In the genomic region with DNA sequence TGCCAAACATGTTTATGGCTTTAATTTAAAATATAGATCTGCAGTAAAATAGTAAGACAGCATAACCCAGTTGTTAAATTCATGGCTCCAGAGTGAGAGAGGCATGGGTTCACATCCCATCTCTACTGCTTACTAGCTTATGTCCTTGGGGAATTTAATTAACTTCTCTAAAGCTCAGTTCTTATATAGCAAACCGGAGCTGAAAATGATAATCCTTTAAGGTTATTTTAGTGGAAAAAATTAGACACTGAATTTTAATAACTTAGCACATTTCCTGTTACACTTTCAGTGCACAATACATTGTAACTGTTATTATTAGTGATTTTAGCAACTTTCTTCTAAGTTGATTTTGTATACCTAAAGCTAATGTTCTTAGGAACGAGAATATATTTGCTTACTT, we compare ENCODE assay signal across 18 cellular contexts. TPM values are rescaled to one million over a fixed set of nuclear protein-coding genes. Genes with fewer than 3 reads are reported as not detected.
DNase-seq lines count a peak whose midpoint lies in the region; ATAC-seq, FAIRE-seq and TF ChIP-seq lines count a peak whose summit lies in the region.
"Had no signal": no experiment of that assay in that cellular context is flagged by ENCODE, and none has a peak within 500 bp of the region (broad histone marks: within the 10 kb centered on the region; RNA-seq: fewer than 3 reads in every experiment).

No MANE protein-coding gene starts in this region.

- H3K27me3 ChIP-seq in HepG2 (ENCODE audit: control insufficient read depth in 1 of 2, insufficient read depth in 2 of 2, low read length in 2 of 2): no peaks in the 10 kb centered on the region
- no peaks in the 10 kb centered on the region for H3K27me3 ChIP-seq in right lobe of liver
- no peaks in the 10 kb centered on the region for H3K27me3 ChIP-seq in GM23248 (replicated peaks; ENCODE audit: insufficient read depth)
- no peaks in the 10 kb centered on the region for H3K27me3 ChIP-seq in Loucy (ENCODE audit: insufficient read depth, low read length, poor library complexity, severe bottlenecking)
- no peaks in the 10 kb centered on the region for H3K27me3 ChIP-seq in neuronal stem cell (ENCODE audit: control insufficient read depth in 3 of 3, insufficient read depth in 3 of 3, low read depth in 1 of 3, low read length in 3 of 3)
- H3K27me3 ChIP-seq in foreskin keratinocyte: peaks cover 5% of the 10 kb centered on the region
- no peaks in the 10 kb centered on the region for H3K27me3 ChIP-seq in HAP-1 (ENCODE audit: low read depth)
- H3K27me3 ChIP-seq: BE2C, MG63 had no signal

- H2BK120ac ChIP-seq in neuronal stem cell (ENCODE audit: low read depth, low read length): no peak overlapping the region

- no peak for FAIRE-seq in HepG2 (lab: Jason Lieb, UNC)
- FAIRE-seq: GM19239 had no signal

- no peak overlapping the region for H2BK15ac ChIP-seq in neuronal stem cell (ENCODE audit: low read length)

- H3K9me3 ChIP-seq in HepG2 (ENCODE audit: low read length) (no peaks in the 10 kb centered on the region), right lobe of liver (no peaks in the 10 kb centered on the region), GM23248 (ENCODE audit: low read depth) (no peaks in the 10 kb centered on the region), Loucy (ENCODE audit: insufficient read depth, low read depth, low read length) (no peaks in the 10 kb centered on the region), neuronal stem cell (replicated peaks in 1 of 2; ENCODE audit: control insufficient read depth in 2 of 2, insufficient read depth in 1 of 2, low read depth in 1 of 2, low read length in 2 of 2) (no peaks in the 10 kb centered on the region), HAP-1 (no peaks in the 10 kb centered on the region)
- H3K9me3 ChIP-seq: BE2C, MG63 had no signal

- H4K20me1 ChIP-seq in HepG2 (ENCODE audit: insufficient read depth, low read length) (no peaks in the 10 kb centered on the region), GM23248 (ENCODE audit: insufficient read depth) (no peaks in the 10 kb centered on the region), Loucy (ENCODE audit: insufficient read depth, low read length, poor library complexity, severe bottlenecking) (no peaks in the 10 kb centered on the region)

- 0 out of 2 replicates have a peak, but pooled peaks cover 6% of the 10 kb centered on the region for H3F3A ChIP-seq in GM23248 (ENCODE audit: insufficient read depth)
- no peaks in the 10 kb centered on the region for H3F3A ChIP-seq in Loucy (ENCODE audit: low read depth)

- H3K9ac ChIP-seq in HepG2 (ENCODE audit: insufficient read depth, low read depth, low read length): no peak overlapping the region
- no peak overlapping the region for H3K9ac ChIP-seq in GM23248
- no peak overlapping the region for H3K9ac ChIP-seq in Loucy (ENCODE audit: low read depth, low read length, poor library complexity, severe bottlenecking)
- H3K9ac ChIP-seq in neuronal stem cell (ENCODE audit: low read depth, low read length, poor library complexity): no peak overlapping the region

- no peak for DNase-seq in HepG2 (ENCODE audit: low spot score)
- DNase-seq in right lobe of liver: no peak
- no peak for DNase-seq in GM23248
- no peak for DNase-seq in neuronal stem cell (ENCODE audit: low spot score)
- DNase-seq in foreskin keratinocyte: no peak
- DNase-seq in hypothalamus (lab: John Stamatoyannopoulos, UW): no peak
- DNase-seq in HAP-1 (ENCODE audit: low spot score in 2 of 2): no peak
- DNase-seq: BE2C; H7; MG63; NCI-H1930; NCI-H446; NCI-H524 treated with DMSO at 0.1 percent for 48 hours; NK-92 treated with Interleukin-12 subunit alpha and Interleukin-12 subunit beta, amount 100 ng/mL, for 24 hours; SHP77 treated with DMSO at 0.1 percent for 48 hours had no signal

- no peak overlapping the region for H2BK5ac ChIP-seq in neuronal stem cell (ENCODE audit: low read length)

- no peak overlapping the region for H2BK12ac ChIP-seq in neuronal stem cell (ENCODE audit: low read length)

- TF ChIP-seq EP300 in HepG2 (IDR thresholded peaks at IDR 0.05; ENCODE audit: low read depth in 2 of 2, low read length in 2 of 2) (no peak), HepG2 (CRISPR knock-in tag; IDR thresholded peaks at IDR 0.05; ENCODE audit: borderline replicate concordance) (no peak)

- BruUV-seq in HepG2 (replicated peaks; lab: Mats Ljungman, UMichigan): no TSS peak

- TF ChIP-seq CTCF in HepG2 (CRISPR knock-in tag; IDR thresholded peaks at IDR 0.05) (no peak), right lobe of liver (IDR thresholded peaks at IDR 0.05) (no peak), Loucy (conservative IDR thresholded peaks at IDR 0.05; ENCODE audit: low read length) (no peak), foreskin keratinocyte (conservative IDR thresholded peaks at IDR 0.05) (no peak)

- no peaks in the 10 kb centered on the region for H3K79me1 ChIP-seq in neuronal stem cell (ENCODE audit: low read depth, low read length)

- H2AK5ac ChIP-seq in neuronal stem cell (ENCODE audit: low read depth, low read length): no peak overlapping the region

- H4K91ac ChIP-seq in neuronal stem cell (ENCODE audit: low read depth, low read length, poor library complexity): no peak overlapping the region

- no peak overlapping the region for H4K8ac ChIP-seq in neuronal stem cell (ENCODE audit: low read depth, low read length)

- no peak for TF ChIP-seq POLR2A in HepG2 (IDR thresholded peaks at IDR 0.05; ENCODE audit: insufficient read depth in 1 of 2, low read depth in 2 of 2, low read length in 2 of 2)
- no peak for TF ChIP-seq POLR2A in right lobe of liver (IDR thresholded peaks at IDR 0.05)

- H2AFZ ChIP-seq in HepG2 (ENCODE audit: low read length) (no peak overlapping the region), GM23248 (peak overlapping the region; percentile 33; the same call in 1 of the 2 replicates), Loucy (ENCODE audit: low read length) (peak overlapping the region; percentile 57), neuronal stem cell (ENCODE audit: low read length) (no peak overlapping the region)

- H3K79me2 ChIP-seq in HepG2 (ENCODE audit: insufficient read depth, low read length) (peaks cover 16% of the 10 kb centered on the region), GM23248 (ENCODE audit: insufficient read depth) (no peaks in the 10 kb centered on the region), Loucy (ENCODE audit: insufficient read depth, low read length) (no peaks in the 10 kb centered on the region)

- H3K4me1 ChIP-seq in HepG2 (ENCODE audit: insufficient read depth, low read length): peaks cover 32% of the 10 kb centered on the region
- peaks cover 0 to 2% (median 0%) of the 10 kb centered on the region in 4 donors for H3K4me1 ChIP-seq in right lobe of liver
- peaks cover 9% of the 10 kb centered on the region for H3K4me1 ChIP-seq in GM23248 (ENCODE audit: insufficient read depth)
- peaks cover 6% of the 10 kb centered on the region for H3K4me1 ChIP-seq in Loucy (ENCODE audit: insufficient read depth, low read length, poor library complexity, severe bottlenecking)
- no peaks in the 10 kb centered on the region for H3K4me1 ChIP-seq in neuronal stem cell (ENCODE audit: control insufficient read depth in 2 of 2, insufficient read depth in 1 of 2, low read depth in 1 of 2, low read length in 2 of 2)
- no peaks in the 10 kb centered on the region for H3K4me1 ChIP-seq in foreskin keratinocyte
- peaks cover 21% of the 10 kb centered on the region for H3K4me1 ChIP-seq in HAP-1
- H3K4me1 ChIP-seq: BE2C had no signal

- no peak overlapping the region for H3K4me3 ChIP-seq in HepG2 (replicated peaks in 1 of 3; ENCODE audit: insufficient read depth in 1 of 3, low read depth in 2 of 3, low read length in 3 of 3)
- H3K4me3 ChIP-seq in right lobe of liver: no peak overlapping the region
- no peak overlapping the region for H3K4me3 ChIP-seq in GM23248
- no peak overlapping the region for H3K4me3 ChIP-seq in Loucy (ENCODE audit: low read length, poor library complexity, severe bottlenecking)
- no peak overlapping the region for H3K4me3 ChIP-seq in neuronal stem cell (ENCODE audit: low read length in 2 of 2)
- H3K4me3 ChIP-seq in HAP-1: no peak overlapping the region
- H3K4me3 ChIP-seq: MG63 had no signal

- TF ChIP-seq RAD21 in HepG2 (CRISPR knock-in tag; IDR thresholded peaks at IDR 0.05): no peak

- CTCF ChIA-PET in HepG2 (lab: Yijun Ruan, JAX; ENCODE audit: low intra/inter-chr PET ratio, low total read pairs): interaction anchor here (1.4 to 4.0 kb wide), 3 partner anchors 24 to 156 kb away, joined by 9 to 56 read pairs (median 19); no protein-coding TSS in a partner anchor

- WGBS in HepG2 (ENCODE audit: low lambda C conversion rate): 61% methylated on average over 2 of the region's 2 CpGs
- WGBS in right lobe of liver (ENCODE audit: insufficient coverage, low coverage, low lambda C conversion rate, missing lambda C conversion rate): 54% methylated on average over 2 of the region's 2 CpGs
- 80 to 82% methylated on average over 2 of the region's 2 CpGs for WGBS in GM23248 (ENCODE audit: low coverage in 1 of 2, low lambda C conversion rate in 2 of 2, missing lambda C conversion rate in 2 of 2), 2 experiments
- no CpG with 5 or more reads among the region's 2 CpGs for WGBS in neuronal stem cell (ENCODE audit: extremely low coverage in 2 of 2, insufficient read length in 2 of 2, insufficient replicate concordance in 1 of 2), 2 donors

- in situ Hi-C loops in HepG2 (cut with HindIII; ENCODE audit: extremely low pct_ligation_motif_present, low pct_unique_long_range_greater_than_20kb): no loop called here
- in situ Hi-C loops in GM23248 (cut with MboI): no loop called here
- in situ Hi-C loops in HAP-1 (cut with MboI; ENCODE audit: low sequenced_read_pairs): no loop called here

- H3K18ac ChIP-seq in neuronal stem cell (ENCODE audit: low read length): no peak overlapping the region

- POLR2A ChIA-PET in HepG2 (lab: Yijun Ruan, JAX): interaction anchor here (1.6 kb wide), 1 partner anchor 15 kb away, joined by 9 read pairs; the partner anchor contains the start of gene SCN9A

- H3K14ac ChIP-seq in neuronal stem cell (ENCODE audit: low read length): no peak overlapping the region

- H3K36me3 ChIP-seq in HepG2 (replicated peaks in 1 of 2; ENCODE audit: control insufficient read depth in 1 of 2, insufficient read depth in 2 of 2, low read length in 2 of 2) (no peaks in the 10 kb centered on the region; a peak in 1 of 5 replicates), right lobe of liver (no peaks in the 10 kb centered on the region), GM23248 (ENCODE audit: low read depth) (no peaks in the 10 kb centered on the region), Loucy (ENCODE audit: insufficient read depth, low read length) (no peaks in the 10 kb centered on the region), neuronal stem cell (replicated peaks in 1 of 2; ENCODE audit: control insufficient read depth in 2 of 2, insufficient read depth in 2 of 2, low read length in 2 of 2) (no peaks in the 10 kb centered on the region), HAP-1 (replicated peaks) (no peaks in the 10 kb centered on the region)
- H3K36me3 ChIP-seq: BE2C, MG63 had no signal

- no peak overlapping the region for H3K23ac ChIP-seq in neuronal stem cell (ENCODE audit: low read depth, low read length, poor library complexity)

- ATAC-seq in HepG2: no peak; the same call in 2 of the 3 replicates
- no peak for ATAC-seq in right lobe of liver
- ATAC-seq in foreskin keratinocyte: no peak
- ATAC-seq: Panc1 had no signal

- intact Hi-C loops in HepG2 (cut with micrococcal nuclease; ENCODE audit: unreplicated experiment): loop anchor here (1.0 kb wide), 5 partner anchors 11 to 155 kb away; no protein-coding TSS in a partner anchor
- intact Hi-C loops in right lobe of liver (cut with DNase I): no loop called here

- no peak overlapping the region for H3K4ac ChIP-seq in neuronal stem cell (ENCODE audit: low read length)

- H3K27ac ChIP-seq in HepG2 (ENCODE audit: extremely low read length, insufficient read depth, low read length): no peak overlapping the region
- no peak overlapping the region for H3K27ac ChIP-seq in right lobe of liver
- H3K27ac ChIP-seq in GM23248: no peak overlapping the region
- H3K27ac ChIP-seq in neuronal stem cell (replicated peaks; ENCODE audit: low read length): no peak overlapping the region
- H3K27ac ChIP-seq in foreskin keratinocyte: no peak overlapping the region

- H3K9me2 ChIP-seq in GM23248 (ENCODE audit: insufficient read depth) (no peaks in the 10 kb centered on the region), Loucy (replicated peaks; ENCODE audit: low read depth, low read length) (no peaks in the 10 kb centered on the region)

- H3K4me2 ChIP-seq in HepG2 (ENCODE audit: low read depth, low read length) (no peak overlapping the region), GM23248 (ENCODE audit: unreplicated experiment) (no peak overlapping the region), Loucy (ENCODE audit: low read depth, low read length, poor library complexity, severe bottlenecking) (no peak overlapping the region), neuronal stem cell (ENCODE audit: insufficient read depth, low read length, poor library complexity, severe bottlenecking) (no peak overlapping the region)

RNA-seq across cellular contexts. Expression of gene SCN9A, which starts 14.8 kb away (rescaled TPM):
- total RNA-seq in HepG2 (2016; rRNA removed; fragmentation: Illumina TruSeq; extraction: Trizol) (11.8 and 15.3 TPM in 2 replicates), right lobe of liver (10 to 100 TPM in 1 of 6 experiments, 1 to 10 TPM in 5; 2.1 to 10.2 (median 5.1) TPM), foreskin keratinocyte (0.39 and 0.85 TPM in 2 replicates)
- total RNA-seq in HepG2 (2016; cell fraction: cytosol; rRNA removed; fragmentation: Illumina TruSeq; extraction: Trizol; ENCODE audit: low read depth): 4.6 and 5.4 TPM in 2 replicates
- total RNA-seq in HepG2 (2016; cell fraction: insoluble cytoplasmic fraction; rRNA removed; fragmentation: Illumina TruSeq; extraction: Trizol): 10.9 and 14.0 TPM in 2 replicates
- 4.7 and 5.8 TPM in 2 replicates for total RNA-seq in HepG2 (2016; cell fraction: membrane; rRNA removed; fragmentation: Illumina TruSeq; extraction: Trizol)
- total RNA-seq in HepG2 (2016; cell fraction: nucleus; rRNA removed; fragmentation: Illumina TruSeq; extraction: Trizol): 45.1 and 45.3 TPM in 2 replicates
- polyA plus RNA-seq in HepG2 (2011; rRNA removed) (21.3 and 24.3 TPM in 2 replicates), GM23248 (2016; fragmentation: Nextera tagmentation; extraction: Ambion mirVana) (6.1 and 7.2 TPM in 2 replicates), foreskin keratinocyte (0.07 and 0.11 TPM in 2 replicates)
- 10.3 and 17.9 TPM in 2 replicates for polyA plus RNA-seq in HepG2 (2011; cell fraction: cytosol; rRNA removed)
- polyA plus RNA-seq in HepG2 (2011; cell fraction: nucleus; rRNA removed): 29.3 and 38.2 TPM in 2 replicates
- 25.3 and 36.3 TPM in 2 replicates for polyA plus RNA-seq in HepG2 (2012)
- 0.32 and 0.35 TPM in 2 replicates for polyA plus RNA-seq in HepG2 (2016; cell fraction: cytosol; fragmentation: Illumina TruSeq; extraction: Trizol; ENCODE audit: low read depth)
- 4.4 and 4.8 TPM in 2 replicates for polyA plus RNA-seq in HepG2 (2016; cell fraction: insoluble cytoplasmic fraction; fragmentation: Illumina TruSeq; extraction: Trizol; ENCODE audit: low read depth)
- polyA plus RNA-seq in HepG2 (2016; cell fraction: membrane; fragmentation: Illumina TruSeq; extraction: Trizol; ENCODE audit: low read depth): 1.00 and 1.2 TPM in 2 replicates
- polyA plus RNA-seq in HepG2 (2016; cell fraction: nucleus; fragmentation: Illumina TruSeq; extraction: Trizol; ENCODE audit: insufficient read depth, low read depth): 22.4 and 24.9 TPM in 2 replicates
- 0.19 and 185 TPM in 2 replicates for polyA minus RNA-seq in HepG2 (2011; rRNA and poly(A)+ RNA removed; ENCODE audit: low replicate concordance)
- 35.5 and 50.2 TPM in 2 replicates for polyA minus RNA-seq in HepG2 (2011; cell fraction: cytosol; rRNA and poly(A)+ RNA removed)
- 398 and 438 TPM in 2 replicates for polyA minus RNA-seq in HepG2 (2011; cell fraction: nucleus; rRNA and poly(A)+ RNA removed)
- total RNA-seq in GM23248 (2014; rRNA removed; shearing (Covaris generic)): 8.3 and 17.6 TPM in 2 replicates
- polyA plus RNA-seq in neuronal stem cell (2013, experiment 1 of 2): 0.17 TPM
- 0.21 TPM for polyA plus RNA-seq in neuronal stem cell (2013, experiment 2 of 2)

Comparison
In these comparisons a context has a peak if more than half of its experiments do, and no peak if none do; other contexts are left out.
1. H2AFZ ChIP-seq: peak in GM23248 (single experiment) and Loucy (single experiment); none in HepG2 (single experiment) and neuronal stem cell (single experiment).